ENCODE assay signal across 8 cellular contexts in the genomic region with DNA sequence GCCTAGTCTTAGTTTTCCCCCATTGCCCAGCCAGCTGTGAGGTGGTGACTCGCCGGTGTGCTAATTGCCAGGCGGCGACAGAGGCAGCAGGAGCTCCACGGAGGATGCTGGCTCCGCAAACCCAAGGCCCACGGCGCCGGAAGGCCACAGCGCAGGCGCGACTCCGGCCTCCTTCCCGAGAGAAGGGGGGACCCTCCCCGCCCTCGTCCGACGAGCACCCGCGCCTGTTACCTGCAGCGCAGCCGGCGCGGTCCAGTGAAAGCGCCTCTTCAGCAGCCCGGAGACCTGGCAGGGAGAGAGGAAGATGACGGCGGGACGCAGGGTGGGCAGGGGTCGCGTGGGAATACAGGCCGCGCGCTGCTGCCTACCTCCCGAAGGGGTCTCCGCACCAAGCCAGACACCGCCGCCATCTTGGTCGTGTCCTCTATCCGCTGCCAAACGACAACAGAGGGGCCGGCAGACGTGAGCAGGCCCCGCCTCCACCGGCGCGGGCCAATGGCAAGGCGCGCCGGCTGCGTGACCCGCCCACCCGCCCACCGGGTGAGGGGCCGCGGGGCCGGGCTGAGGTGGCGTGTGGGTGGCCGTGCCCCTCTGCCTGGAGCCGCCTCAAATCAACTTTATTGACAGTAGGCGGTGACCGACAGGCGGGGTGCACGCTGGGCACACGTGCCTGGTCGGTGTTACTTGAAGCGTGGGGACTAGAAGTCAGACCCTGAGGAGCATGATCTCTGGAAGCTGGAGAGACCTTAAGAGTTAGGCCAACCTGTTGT. TPM values are rescaled to one million over a fixed set of nuclear protein-coding genes. Genes with fewer than 3 reads are reported as not detected.
A peak's percentile ranks its signal among the peaks of the same experiment; 100 is the strongest.
DNase-seq lines count a peak whose midpoint lies in the region; ATAC-seq and TF ChIP-seq lines count a peak whose summit lies in the region.

A gene (minus strand): TSS at position 433 of the 770 bp plus-strand sequence. CDS start 23 bp downstream, at position 410.

- H3K4me2 ChIP-seq in GM23248 (ENCODE audit: unreplicated experiment): peak within 1 kb of the TSS; percentile 94
- H3K4me2 ChIP-seq in Karpas-422 (ENCODE audit: low read depth, low read length, poor library complexity, severe bottlenecking): peak within 1 kb of the TSS; percentile 72

- peak within 1 kb of the TSS; percentile 96 for H3K4me3 Mint-ChIP-seq in activated T-helper 17 cell treated with anti-CD3 and anti-CD28 coated beads, Interleukin-2, amount 50 U/mL, for 72 hours
- peak within 1 kb of the TSS; percentile 90 for H3K4me3 Mint-ChIP-seq in natural killer cell

- POLR2A ChIA-PET in RWPE1 (lab: Yijun Ruan, JAX; ENCODE audit: low non-redundant PET): interaction anchor here (0.5 kb wide), 1 partner anchor 754 kb away, joined by 3 read pairs; no protein-coding TSS in a partner anchor

- H3K36me3 Mint-ChIP-seq in activated T-helper 17 cell treated with anti-CD3 and anti-CD28 coated beads, Interleukin-2, amount 50 U/mL, for 72 hours (ENCODE audit: low read depth): peaks cover 44% of the 10 kb centered on the region
- peaks cover under 1% of the 10 kb centered on the region for H3K36me3 Mint-ChIP-seq in natural killer cell

- H3K4me1 ChIP-seq in GM23248 (ENCODE audit: insufficient read depth): peaks cover 30% of the 10 kb centered on the region
- peaks cover 32% of the 10 kb centered on the region for H3K4me1 ChIP-seq in Karpas-422 (ENCODE audit: low read length)

- no peaks in the 10 kb centered on the region for H3K27me3 Mint-ChIP-seq in activated T-helper 17 cell treated with anti-CD3 and anti-CD28 coated beads, Interleukin-2, amount 50 U/mL, for 72 hours
- peaks cover 0 to 7% of the 10 kb centered on the region in 2 donors for H3K27me3 Mint-ChIP-seq in natural killer cell (ENCODE audit: low read depth in 2 of 2)

- in situ Hi-C loops in GM23248 (cut with MboI): no loop called here

- H3K9me2 ChIP-seq in GM23248 (ENCODE audit: insufficient read depth): no peaks in the 10 kb centered on the region
- H3K9me2 ChIP-seq in Karpas-422 (replicated peaks; ENCODE audit: insufficient read depth, low read length): no peaks in the 10 kb centered on the region

- H3K27ac ChIP-seq in GM23248 (peak within 1 kb of the TSS; percentile 63), Karpas-422 (ENCODE audit: low read length) (peak within 1 kb of the TSS; percentile 69), RWPE1 (peak within 1 kb of the TSS; percentile 82)

- peaks cover 26% of the 10 kb centered on the region for H3K79me2 ChIP-seq in GM23248 (ENCODE audit: insufficient read depth)
- H3K79me2 ChIP-seq in Karpas-422 (ENCODE audit: low read length): no peaks in the 10 kb centered on the region; the same call in 1 of the 2 replicates

- ATAC-seq in activated T-helper 17 cell treated with anti-CD3 and anti-CD28 coated beads, Interleukin-2, amount 50 U/mL, for 72 hours (replicated peaks): peak; percentile 95
- ATAC-seq in natural killer cell: peak; percentile 94 to 98 (median 95)

- peaks cover 28% of the 10 kb centered on the region for H3F3A ChIP-seq in GM23248 (ENCODE audit: insufficient read depth)

- DNase-seq in Daoy (ENCODE audit: low read depth) (peak; percentile 90), GM23248 (peak; percentile 97), Karpas-422 (peak; percentile 95), RWPE1 (ENCODE audit: low spot score) (peak; percentile 87), fibroblast of mammary gland (ENCODE audit: low read depth) (peak; percentile 82), natural killer cell (peak; percentile 83)
- DNase-seq in stimulated activated naive CD4-positive, alpha-beta T cell (lab: John Stamatoyannopoulos, UW): peak; percentile 77 to 97 (median 92)

- H3K27me3 ChIP-seq in GM23248 (replicated peaks; ENCODE audit: insufficient read depth) (no peaks in the 10 kb centered on the region), Karpas-422 (ENCODE audit: low read length) (no peaks in the 10 kb centered on the region)

- no peaks in the 10 kb centered on the region for H3K9me3 ChIP-seq in GM23248 (ENCODE audit: low read depth)
- no peaks in the 10 kb centered on the region for H3K9me3 ChIP-seq in Karpas-422 (ENCODE audit: low read length)

- TF ChIP-seq CTCF in RWPE1 (conservative IDR thresholded peaks at IDR 0.05; ENCODE audit: low read depth): no peak
- TF ChIP-seq CTCF in fibroblast of mammary gland (conservative IDR thresholded peaks at IDR 0.05; ENCODE audit: control insufficient read depth, insufficient read depth, low read depth, low read length): no peak
- TF ChIP-seq CTCF in natural killer cell (IDR thresholded peaks at IDR 0.05): no peak

- H3K9me3 Mint-ChIP-seq in activated T-helper 17 cell treated with anti-CD3 and anti-CD28 coated beads, Interleukin-2, amount 50 U/mL, for 72 hours: no peaks in the 10 kb centered on the region
- H3K9me3 Mint-ChIP-seq in natural killer cell: no peaks in the 10 kb centered on the region

- peak within 1 kb of the TSS; percentile 86 for H3K9ac ChIP-seq in GM23248
- peak within 1 kb of the TSS; percentile 83 for H3K9ac ChIP-seq in Karpas-422 (ENCODE audit: low read length)

- H3K4me3 ChIP-seq in GM23248: peak within 1 kb of the TSS; percentile 85
- peak within 1 kb of the TSS; percentile 66 for H3K4me3 ChIP-seq in Karpas-422 (ENCODE audit: low read length)
- H3K4me3 ChIP-seq in fibroblast of mammary gland (ENCODE audit: control insufficient read depth, low read depth, low read length): peak within 1 kb of the TSS; percentile 70

- H4K20me1 ChIP-seq in GM23248 (ENCODE audit: insufficient read depth) (no peaks in the 10 kb centered on the region), Karpas-422 (ENCODE audit: insufficient read depth, low read depth, low read length) (no peaks in the 10 kb centered on the region)

- intact Hi-C loops in natural killer cell (cut with micrococcal nuclease): loop anchor here (1.0 to 2.0 kb wide), 3 partner anchors 57 to 127 kb away; a partner anchor contains a TSS

- peak within 1 kb of the TSS; percentile 76 for H2AFZ ChIP-seq in GM23248
- peak within 1 kb of the TSS; percentile 88; the same call in 1 of the 2 replicates for H2AFZ ChIP-seq in Karpas-422 (ENCODE audit: low read length)

- 1 to 2% methylated on average over 34 to 37 of the region's 67 CpGs for WGBS in GM23248 (ENCODE audit: low coverage in 1 of 2, low lambda C conversion rate in 2 of 2, missing lambda C conversion rate in 2 of 2), 2 experiments

- H3K36me3 ChIP-seq in GM23248 (ENCODE audit: low read depth) (peaks cover 31% of the 10 kb centered on the region), Karpas-422 (ENCODE audit: insufficient read depth, low read length) (peaks cover 24% of the 10 kb centered on the region)

- peaks cover 15% of the 10 kb centered on the region for H3K4me1 Mint-ChIP-seq in activated T-helper 17 cell treated with anti-CD3 and anti-CD28 coated beads, Interleukin-2, amount 50 U/mL, for 72 hours
- peaks cover 19 to 22% of the 10 kb centered on the region in 2 donors for H3K4me1 Mint-ChIP-seq in natural killer cell

- peak within 1 kb of the TSS; percentile 95 for H3K27ac Mint-ChIP-seq in activated T-helper 17 cell treated with anti-CD3 and anti-CD28 coated beads, Interleukin-2, amount 50 U/mL, for 72 hours
- H3K27ac Mint-ChIP-seq in natural killer cell: peak within 1 kb of the TSS; percentile 89 to 96

- CTCF ChIA-PET in RWPE1 (lab: Yijun Ruan, JAX): no interaction called here

RNA-seq across cellular contexts. Expression of the gene that starts here (rescaled TPM):
- 115 and 119 TPM in 2 replicates for total RNA-seq in Daoy (2014; rRNA removed; shearing (Covaris generic))
- total RNA-seq in GM23248 (2014; rRNA removed; shearing (Covaris generic)): 108 and 110 TPM in 2 replicates
- 119 and 126 TPM in 2 replicates for polyA plus RNA-seq in GM23248 (2016; fragmentation: Nextera tagmentation; extraction: Ambion mirVana)
- 61.6 and 130 TPM in 2 replicates for total RNA-seq in Karpas-422 (2014; rRNA removed; shearing (Covaris generic); ENCODE audit: low replicate concordance)
- 10 to 100 TPM; 37.1 to 66.6 TPM for total RNA-seq in activated T-helper 17 cell treated with anti-CD3 and anti-CD28 coated beads, Interleukin-2, amount 50 U/mL, for 72 hours
- total RNA-seq in natural killer cell: 10 to 100 TPM; 33.7 to 52.4 (median 39.9) TPM

Comparison
In these comparisons a context has a peak if more than half of its experiments do, and no peak if none do; other contexts are left out.
1. Peak in every context shown above with its lines: DNase-seq, ATAC-seq, H3K4me3 ChIP-seq and H3K27ac ChIP-seq.